31 cellular contexts compared by ENCODE assay signal in the genomic region with DNA sequence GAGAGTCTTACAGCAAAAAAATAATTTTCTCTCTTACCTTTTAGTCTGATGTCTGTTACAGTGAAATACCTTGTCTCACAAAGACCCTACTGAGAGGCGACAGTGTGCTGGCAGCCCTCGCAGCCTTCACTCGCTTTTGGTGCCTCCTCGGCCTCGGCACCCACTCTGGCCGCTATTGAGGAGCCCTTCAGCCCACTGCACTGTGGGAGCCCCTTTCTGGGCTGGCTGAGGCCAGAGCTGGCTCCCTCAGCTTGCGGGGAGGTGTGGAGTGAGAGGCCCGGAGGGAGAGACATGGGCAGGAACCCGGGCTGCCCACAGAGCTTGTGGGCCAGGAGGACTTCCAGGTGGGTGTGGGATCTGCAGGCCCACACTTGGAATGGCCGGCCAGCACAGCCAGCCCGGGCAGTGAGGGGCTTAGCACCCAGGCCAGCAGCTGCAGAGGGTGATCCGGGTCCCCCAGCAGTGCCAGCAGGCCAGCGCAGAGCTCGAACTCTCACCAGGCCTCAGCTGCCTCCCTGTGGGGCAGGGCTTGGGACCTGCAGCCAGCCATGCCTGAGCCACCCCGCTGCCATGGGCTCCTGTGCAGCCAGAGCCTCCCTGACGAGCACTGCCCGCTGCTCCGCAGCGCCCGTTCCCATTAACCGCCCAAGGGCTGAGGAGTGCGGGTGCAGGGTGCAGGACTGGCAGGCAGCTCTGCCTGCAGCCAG. TPM values are rescaled to one million over a fixed set of nuclear protein-coding genes. Genes with fewer than 3 reads are reported as not detected.
"Had no signal": no experiment of that assay in that cellular context is flagged by ENCODE, and none has a peak within 500 bp of the region (broad histone marks: within the 10 kb centered on the region; RNA-seq: fewer than 3 reads in every experiment).

No MANE protein-coding gene starts in this region.

- H3K4me1 ChIP-seq: colonic mucosa, esophagus squamous epithelium, gastrocnemius medialis, heart right ventricle, left ventricle myocardium inferior, lower lobe of right lung had no signal

- H3K27ac ChIP-seq: colonic mucosa, epithelial cell of prostate, esophagus squamous epithelium, gastrocnemius medialis, heart right ventricle, left ventricle myocardium inferior, lower lobe of right lung had no signal

- H3K4me3 Mint-ChIP-seq: dendritic cell treated with granulocyte-macrophage colony-stimulating factor and Interleukin-4, amounts not matched to agents 40 ng/mL and 50 ng/mL, for 4 days; effector memory CD8-positive, alpha-beta T cell; endodermal cell; mesothelial cell of epicardium had no signal

- H3K4me1 Mint-ChIP-seq: endodermal cell, mesothelial cell of epicardium had no signal

- H3K27me3 Mint-ChIP-seq: dendritic cell treated with granulocyte-macrophage colony-stimulating factor and Interleukin-4, amounts not matched to agents 40 ng/mL and 50 ng/mL, for 4 days; effector memory CD8-positive, alpha-beta T cell had no signal

- H3K36me3 Mint-ChIP-seq: mesothelial cell of epicardium had no signal

- H3K9me3 Mint-ChIP-seq: dendritic cell treated with granulocyte-macrophage colony-stimulating factor and Interleukin-4, amounts not matched to agents 40 ng/mL and 50 ng/mL, for 4 days; endodermal cell; mesothelial cell of epicardium had no signal

- H3K27ac Mint-ChIP-seq: dendritic cell treated with granulocyte-macrophage colony-stimulating factor and Interleukin-4, amounts not matched to agents 40 ng/mL and 50 ng/mL, for 4 days; effector memory CD8-positive, alpha-beta T cell; endodermal cell; mesothelial cell of epicardium had no signal

- FAIRE-seq: endometrium, islet of Langerhans, keratinocyte had no signal

- ATAC-seq: effector memory CD8-positive, alpha-beta T cell; esophagus mucosa; gastrocnemius medialis; heart right ventricle; left colon; left lobe of liver; mucosa of descending colon had no signal

- H3K9me3 ChIP-seq: colonic mucosa, esophagus squamous epithelium, gastrocnemius medialis, left ventricle myocardium inferior, lower lobe of right lung, mucosa of descending colon had no signal

- H3K27me3 ChIP-seq: colonic mucosa, esophagus squamous epithelium, gastrocnemius medialis, heart right ventricle had no signal

- H3K36me3 ChIP-seq: colonic mucosa, esophagus squamous epithelium, gastrocnemius medialis, heart right ventricle, left ventricle myocardium inferior, lower lobe of right lung had no signal

- H3K4me3 ChIP-seq: colonic mucosa, esophagus squamous epithelium, gastrocnemius medialis, heart right ventricle, left ventricle myocardium inferior, lower lobe of right lung, mucosa of descending colon had no signal

- DNase-seq: colonic mucosa; cortex of kidney; effector CD8-positive, alpha-beta T cell; effector memory CD8-positive, alpha-beta T cell; endodermal cell; erythroblast; esophagus squamous epithelium; foreskin fibroblast; foreskin melanocyte; gastrocnemius medialis; glutamatergic neuron; head of caudate nucleus; heart right ventricle; hippocampal formation; kidney glomerular epithelial cell; left colon; left ventricle myocardium inferior; lower lobe of right lung; mesenchymal stem cell had no signal

RNA-seq across cellular contexts. Expression of a gene that starts 10.8 kb away (rescaled TPM):
- total RNA-seq: dermis microvascular lymphatic vessel endothelial cell, endodermal cell, esophagus squamous epithelium, glomerular endothelial cell, heart right ventricle, left colon, left ventricle myocardium inferior, lung microvascular endothelial cell, mesothelial cell of epicardium had no signal
- polyA plus RNA-seq: heart right ventricle, keratinocyte had no signal

RNA-seq across cellular contexts. Expression of a gene that starts 34.0 kb away (rescaled TPM):
- total RNA-seq: dermis microvascular lymphatic vessel endothelial cell, glomerular endothelial cell, left colon, left ventricle myocardium inferior, lung microvascular endothelial cell, mucosa of descending colon had no signal
- polyA plus RNA-seq: keratinocyte had no signal
